Comparison of ENCODE assay signal across 8 cellular contexts in genomic region chr5:34499001-34499734, GRCh38.
A peak's percentile ranks its signal among the peaks of the same experiment; 100 is the strongest.
DNase-seq lines count a peak whose midpoint lies in the region; ATAC-seq and TF ChIP-seq lines count a peak whose summit lies in the region.

No MANE protein-coding gene starts in this region.

- H3K4me3 Mint-ChIP-seq in activated naive CD4-positive, alpha-beta T cell treated with anti-CD3 and anti-CD28 coated beads for 36 hours: no peak overlapping the region
- peak overlapping the region; percentile 14 for H3K4me3 Mint-ChIP-seq in stimulated activated naive CD8-positive, alpha-beta T cell treated with anti-CD3 and anti-CD28 coated beads, Interleukin-15, Interleukin-2, amounts not matched to agents 100 ng/mL and 50 ng/mL, for 24 hours

- POLR2A ChIA-PET in PC-9 (lab: Charles Lee; ENCODE audit: unreplicated experiment): interaction anchor here (0.6 to 0.7 kb wide), 2 partner anchors 186 to 430 kb away, joined by 3 to 6 read pairs; partner anchors contain the start of gene DNAJC21

- H2AFZ ChIP-seq in PC-9: peak overlapping the region; percentile 45

- BruUV-seq in PC-9 (replicated peaks; lab: Mats Ljungman, UMichigan): no TSS peak

- CTCF ChIA-PET in activated naive CD4-positive, alpha-beta T cell treated with anti-CD3 and anti-CD28 coated beads for 36 hours (lab: Charles Lee): interaction anchor here (0.6 to 2.9 kb wide), 4 partner anchors 10 to 34 kb away, joined by 3 to 10 read pairs (median 4); no protein-coding TSS in a partner anchor
- CTCF ChIA-PET in PC-9 (lab: Charles Lee): no interaction called here

- H3K27me3 Mint-ChIP-seq in activated naive CD4-positive, alpha-beta T cell treated with anti-CD3 and anti-CD28 coated beads for 36 hours (ENCODE audit: low read depth): peaks cover 18% of the 10 kb centered on the region
- H3K27me3 Mint-ChIP-seq in stimulated activated naive CD8-positive, alpha-beta T cell treated with anti-CD3 and anti-CD28 coated beads, Interleukin-15, Interleukin-2, amounts not matched to agents 100 ng/mL and 50 ng/mL, for 24 hours: peaks cover 17% of the 10 kb centered on the region

- H3K36me3 Mint-ChIP-seq in activated naive CD4-positive, alpha-beta T cell treated with anti-CD3 and anti-CD28 coated beads for 36 hours (ENCODE audit: low read depth): no peaks in the 10 kb centered on the region
- H3K36me3 Mint-ChIP-seq in stimulated activated naive CD8-positive, alpha-beta T cell treated with anti-CD3 and anti-CD28 coated beads, Interleukin-15, Interleukin-2, amounts not matched to agents 100 ng/mL and 50 ng/mL, for 24 hours (ENCODE audit: low read depth): no peaks in the 10 kb centered on the region

- peaks cover 13% of the 10 kb centered on the region for H3K4me1 Mint-ChIP-seq in activated naive CD4-positive, alpha-beta T cell treated with anti-CD3 and anti-CD28 coated beads for 36 hours (ENCODE audit: low read depth)
- H3K4me1 Mint-ChIP-seq in stimulated activated naive CD8-positive, alpha-beta T cell treated with anti-CD3 and anti-CD28 coated beads, Interleukin-15, Interleukin-2, amounts not matched to agents 100 ng/mL and 50 ng/mL, for 24 hours (ENCODE audit: low read depth): peaks cover 13% of the 10 kb centered on the region

- H3K27me3 ChIP-seq in PC-9 (ENCODE audit: insufficient read depth, low read depth) (no peaks in the 10 kb centered on the region), esophagus (ENCODE audit: control insufficient read depth in 1 of 2, insufficient read depth in 2 of 2, low read length in 2 of 2) (no peaks in the 10 kb centered on the region)

- no peaks in the 10 kb centered on the region for H3K79me2 ChIP-seq in PC-9 (ENCODE audit: low read depth)

- H3K4me2 ChIP-seq in PC-9: peak overlapping the region; percentile 57

- no peaks in the 10 kb centered on the region for H4K20me1 ChIP-seq in PC-9 (ENCODE audit: insufficient read depth)

- peaks cover 10% of the 10 kb centered on the region for H3F3A ChIP-seq in PC-9 (ENCODE audit: insufficient read depth, low read depth)

- H3K9me3 ChIP-seq in PC-9 (ENCODE audit: insufficient read depth, low read depth) (no peaks in the 10 kb centered on the region), esophagus (ENCODE audit: control insufficient read depth in 2 of 2, insufficient read depth in 1 of 2, low read depth in 1 of 2, low read length in 1 of 2) (peaks cover 0 to 4% of the 10 kb centered on the region in 2 donors)

- H3K27ac Mint-ChIP-seq in activated naive CD4-positive, alpha-beta T cell treated with anti-CD3 and anti-CD28 coated beads for 36 hours: peak overlapping the region; percentile 74
- peak overlapping the region; percentile 69 for H3K27ac Mint-ChIP-seq in stimulated activated naive CD8-positive, alpha-beta T cell treated with anti-CD3 and anti-CD28 coated beads, Interleukin-15, Interleukin-2, amounts not matched to agents 100 ng/mL and 50 ng/mL, for 24 hours

- ATAC-seq in HG02938 (IDR thresholded peaks at IDR 0.05; ENCODE audit: unreplicated experiment): peak; percentile 95

- H3K4me3 ChIP-seq in PC-9: no peak overlapping the region
- no peak overlapping the region for H3K4me3 ChIP-seq in esophagus (ENCODE audit: low read depth in 1 of 2, low read length in 2 of 2)

- no peaks in the 10 kb centered on the region for H3K36me3 ChIP-seq in PC-9 (ENCODE audit: low read depth)
- H3K36me3 ChIP-seq in esophagus (ENCODE audit: control insufficient read depth in 2 of 2, insufficient read depth in 2 of 2, low read length in 1 of 2): no peaks in the 10 kb centered on the region

- no peak for TF ChIP-seq CTCF in PC-9 (conservative IDR thresholded peaks at IDR 0.05)

- no peaks in the 10 kb centered on the region for H3K9me3 Mint-ChIP-seq in activated naive CD4-positive, alpha-beta T cell treated with anti-CD3 and anti-CD28 coated beads for 36 hours
- no peaks in the 10 kb centered on the region for H3K9me3 Mint-ChIP-seq in stimulated activated naive CD8-positive, alpha-beta T cell treated with anti-CD3 and anti-CD28 coated beads, Interleukin-15, Interleukin-2, amounts not matched to agents 100 ng/mL and 50 ng/mL, for 24 hours

- H3K27ac ChIP-seq in PC-9 (peak overlapping the region; percentile 72), esophagus (ENCODE audit: low read depth in 2 of 2, low read length in 1 of 2) (peak overlapping the region; percentile 71 to 82)

- 64 to 71% methylated on average over 5 of the region's 5 CpGs for WGBS in esophagus, 2 donors

- no peaks in the 10 kb centered on the region for H3K9me2 ChIP-seq in PC-9 (ENCODE audit: insufficient read depth)

- H3K4me1 ChIP-seq in PC-9 (replicated peaks; ENCODE audit: insufficient read depth) (peaks cover 43% of the 10 kb centered on the region), esophagus (ENCODE audit: control insufficient read depth in 2 of 2, insufficient read depth in 2 of 2, low read length in 1 of 2) (peaks cover 6 to 13% of the 10 kb centered on the region in 2 donors)

- intact Hi-C loops in activated naive CD4-positive, alpha-beta T cell treated with anti-CD3 and anti-CD28 coated beads for 36 hours (cut with micrococcal nuclease): loop anchor here (1.0 to 5.0 kb wide), 4 partner anchors 37 to 1428 kb away; partner anchors contain the start of genes BRIX1, RAD1 and TTC23L
- intact Hi-C loops in PC-9 (cut with micrococcal nuclease; ENCODE audit: unreplicated experiment): no loop called here

- peak; percentile 63 for DNase-seq in activated naive CD4-positive, alpha-beta T cell treated with anti-CD3 and anti-CD28 coated beads for 36 hours
- no peak for DNase-seq in activated naive CD4-positive, alpha-beta T cell treated with anti-CD3 and anti-CD28 coated beads, Interleukin-2, amount 50 U/mL, for 16 hours
- DNase-seq in PC-9: peak; percentile 20 to 87
- DNase-seq in NCI-H187 treated with DMSO at 0.1 percent for 48 hours (lab: John Stamatoyannopoulos, UW): no peak
- no peak for DNase-seq in activated CD4-positive, CD25-positive, alpha-beta regulatory T cell (lab: John Stamatoyannopoulos, UW)

Comparison
In these comparisons a context has a peak if more than half of its experiments do, and no peak if none do; other contexts are left out.
1. DNase-seq: peak in activated naive CD4-positive, alpha-beta T cell treated with anti-CD3 and anti-CD28 coated beads for 36 hours (single experiment) and PC-9 (2 of 2); none in activated naive CD4-positive, alpha-beta T cell treated with anti-CD3 and anti-CD28 coated beads, Interleukin-2, amount 50 U/mL, for 16 hours (single experiment), NCI-H187 treated with DMSO at 0.1 percent for 48 hours (single experiment) and activated CD4-positive, CD25-positive, alpha-beta regulatory T cell (0 of 4).